ENCODE assay signal across 1 cellular context in the genomic region with DNA sequence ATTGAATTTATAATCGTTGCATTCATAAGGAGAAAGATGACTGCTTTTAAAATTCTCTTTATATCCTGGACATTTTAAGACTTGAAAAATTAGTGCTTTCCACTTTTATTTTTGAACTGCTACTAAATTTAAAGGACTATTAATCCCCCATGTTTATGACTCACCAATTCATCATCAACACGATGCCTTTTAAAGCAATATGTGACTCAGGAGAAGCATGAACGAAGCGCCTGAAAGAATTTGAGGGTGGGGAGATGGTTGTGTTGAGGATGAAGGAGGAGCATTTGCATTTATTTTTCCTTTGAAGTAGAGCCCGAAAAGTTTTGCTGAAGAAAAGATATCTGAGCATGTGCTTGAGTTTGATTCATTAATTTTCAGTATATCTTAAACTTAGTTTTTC.
TF ChIP-seq lines count a peak whose summit lies in the region.

No MANE protein-coding gene starts in this region.

TF ChIP-seq in GM23338, 12 proteins besides CTCF, POLR2A, EP300 and RAD21 (continued from another document):
- TF ChIP-seq, protein P1, sequence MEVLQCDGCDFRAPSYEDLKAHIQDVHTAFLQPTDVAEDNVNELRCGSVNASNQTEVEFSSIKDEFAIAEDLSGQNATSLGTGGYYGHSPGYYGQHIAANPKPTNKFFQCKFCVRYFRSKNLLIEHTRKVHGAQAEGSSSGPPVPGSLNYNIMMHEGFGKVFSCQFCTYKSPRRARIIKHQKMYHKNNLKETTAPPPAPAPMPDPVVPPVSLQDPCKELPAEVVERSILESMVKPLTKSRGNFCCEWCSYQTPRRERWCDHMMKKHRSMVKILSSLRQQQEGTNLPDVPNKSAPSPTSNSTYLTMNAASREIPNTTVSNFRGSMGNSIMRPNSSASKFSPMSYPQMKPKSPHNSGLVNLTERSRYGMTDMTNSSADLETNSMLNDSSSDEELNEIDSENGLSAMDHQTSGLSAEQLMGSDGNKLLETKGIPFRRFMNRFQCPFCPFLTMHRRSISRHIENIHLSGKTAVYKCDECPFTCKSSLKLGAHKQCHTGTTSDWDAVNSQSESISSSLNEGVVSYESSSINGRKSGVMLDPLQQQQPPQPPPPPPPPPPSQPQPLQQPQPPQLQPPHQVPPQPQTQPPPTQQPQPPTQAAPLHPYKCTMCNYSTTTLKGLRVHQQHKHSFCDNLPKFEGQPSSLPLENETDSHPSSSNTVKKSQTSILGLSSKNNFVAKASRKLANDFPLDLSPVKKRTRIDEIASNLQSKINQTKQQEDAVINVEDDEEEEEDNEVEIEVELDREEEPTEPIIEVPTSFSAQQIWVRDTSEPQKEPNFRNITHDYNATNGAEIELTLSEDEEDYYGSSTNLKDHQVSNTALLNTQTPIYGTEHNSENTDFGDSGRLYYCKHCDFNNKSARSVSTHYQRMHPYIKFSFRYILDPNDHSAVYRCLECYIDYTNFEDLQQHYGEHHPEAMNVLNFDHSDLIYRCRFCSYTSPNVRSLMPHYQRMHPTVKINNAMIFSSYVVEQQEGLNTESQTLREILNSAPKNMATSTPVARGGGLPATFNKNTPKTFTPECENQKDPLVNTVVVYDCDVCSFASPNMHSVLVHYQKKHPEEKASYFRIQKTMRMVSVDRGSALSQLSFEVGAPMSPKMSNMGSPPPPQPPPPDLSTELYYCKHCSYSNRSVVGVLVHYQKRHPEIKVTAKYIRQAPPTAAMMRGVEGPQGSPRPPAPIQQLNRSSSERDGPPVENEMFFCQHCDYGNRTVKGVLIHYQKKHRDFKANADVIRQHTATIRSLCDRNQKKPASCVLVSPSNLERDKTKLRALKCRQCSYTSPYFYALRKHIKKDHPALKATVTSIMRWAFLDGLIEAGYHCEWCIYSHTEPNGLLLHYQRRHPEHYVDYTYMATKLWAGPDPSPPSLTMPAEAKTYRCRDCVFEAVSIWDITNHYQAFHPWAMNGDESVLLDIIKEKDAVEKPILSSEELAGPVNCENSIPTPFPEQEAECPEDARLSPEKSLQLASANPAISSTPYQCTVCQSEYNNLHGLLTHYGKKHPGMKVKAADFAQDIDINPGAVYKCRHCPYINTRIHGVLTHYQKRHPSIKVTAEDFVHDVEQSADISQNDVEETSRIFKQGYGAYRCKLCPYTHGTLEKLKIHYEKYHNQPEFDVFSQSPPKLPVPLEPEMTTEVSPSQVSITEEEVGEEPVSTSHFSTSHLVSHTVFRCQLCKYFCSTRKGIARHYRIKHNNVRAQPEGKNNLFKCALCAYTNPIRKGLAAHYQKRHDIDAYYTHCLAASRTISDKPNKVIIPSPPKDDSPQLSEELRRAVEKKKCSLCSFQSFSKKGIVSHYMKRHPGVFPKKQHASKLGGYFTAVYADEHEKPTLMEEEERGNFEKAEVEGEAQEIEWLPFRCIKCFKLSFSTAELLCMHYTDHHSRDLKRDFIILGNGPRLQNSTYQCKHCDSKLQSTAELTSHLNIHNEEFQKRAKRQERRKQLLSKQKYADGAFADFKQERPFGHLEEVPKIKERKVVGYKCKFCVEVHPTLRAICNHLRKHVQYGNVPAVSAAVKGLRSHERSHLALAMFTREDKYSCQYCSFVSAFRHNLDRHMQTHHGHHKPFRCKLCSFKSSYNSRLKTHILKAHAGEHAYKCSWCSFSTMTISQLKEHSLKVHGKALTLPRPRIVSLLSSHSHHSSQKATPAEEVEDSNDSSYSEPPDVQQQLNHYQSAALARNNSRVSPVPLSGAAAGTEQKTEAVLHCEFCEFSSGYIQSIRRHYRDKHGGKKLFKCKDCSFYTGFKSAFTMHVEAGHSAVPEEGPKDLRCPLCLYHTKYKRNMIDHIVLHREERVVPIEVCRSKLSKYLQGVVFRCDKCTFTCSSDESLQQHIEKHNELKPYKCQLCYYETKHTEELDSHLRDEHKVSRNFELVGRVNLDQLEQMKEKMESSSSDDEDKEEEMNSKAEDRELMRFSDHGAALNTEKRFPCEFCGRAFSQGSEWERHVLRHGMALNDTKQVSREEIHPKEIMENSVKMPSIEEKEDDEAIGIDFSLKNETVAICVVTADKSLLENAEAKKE (CRISPR knock-in tag; IDR thresholded peaks at IDR 0.05) = no peak
- TF ChIP-seq EZH2phosphoT487 (IDR thresholded peaks at IDR 0.05; ENCODE audit: unreplicated experiment) (no peak), CREB1 (CRISPR knock-in tag; IDR thresholded peaks at IDR 0.05; ENCODE audit: low read depth) (no peak), EZH2 (IDR thresholded peaks at IDR 0.05; ENCODE audit: low read depth, unreplicated experiment) (no peak), NANOG (IDR thresholded peaks at IDR 0.05; ENCODE audit: borderline replicate concordance) (no peak)
TF ChIP-seq in GM23338: peak in this region for 0.
